ENCODE assay signal across 15 cellular contexts in genomic region chr5:1672396-1672795, GRCh38.
"Had no signal": no experiment of that assay in that cellular context is flagged by ENCODE, and none has a peak within 500 bp of the region (broad histone marks: within the 10 kb centered on the region; RNA-seq: fewer than 3 reads in every experiment).

No MANE protein-coding gene starts in this region.

- FAIRE-seq: bronchial epithelial cell, keratinocyte had no signal

- H3K27ac Mint-ChIP-seq: activated CD8-positive, alpha-beta T cell treated with anti-CD3 and anti-CD28 coated beads, Interleukin-2, amount 10 ng/mL, durations not matched to agents 7 days and 5 days; activated T-helper 1 cell treated with anti-CD3 and anti-CD28 coated beads, Interleukin-12 subunit alpha, Interleukin-12 subunit beta, Interleukin-2, Interleukin-4 antibody, amounts not matched to agents 30 ng/mL and 10 ng/mL and 1 ng/mL, durations not matched to agents 14 hours and 24 hours and 36 hours; mesothelial cell of epicardium; stimulated activated memory B cell treated with anti-CD40 and anti-IgM and Interleukin-4, amounts not matched to agents 10 μg/mL and 1 μg/mL and 100 μg/mL, for 72 hours had no signal

- H3K9me3 Mint-ChIP-seq: activated T-helper 1 cell treated with anti-CD3 and anti-CD28 coated beads, Interleukin-12 subunit alpha, Interleukin-12 subunit beta, Interleukin-2, Interleukin-4 antibody, amounts not matched to agents 30 ng/mL and 10 ng/mL and 1 ng/mL, durations not matched to agents 14 hours and 24 hours and 36 hours; stimulated activated memory B cell treated with anti-CD40 and anti-IgM and Interleukin-4, amounts not matched to agents 10 μg/mL and 1 μg/mL and 100 μg/mL, for 72 hours had no signal

- ATAC-seq: activated CD8-positive, alpha-beta T cell treated with anti-CD3 and anti-CD28 coated beads, Interleukin-2, amount 10 ng/mL, durations not matched to agents 7 days and 5 days; left ventricle myocardium superior; stimulated activated memory B cell treated with anti-CD40 and anti-IgM and Interleukin-4, amounts not matched to agents 10 μg/mL and 1 μg/mL and 100 μg/mL, for 72 hours had no signal

- H3K4me3 ChIP-seq: ascending aorta, heart left ventricle, smooth muscle cell had no signal

- H3K36me3 Mint-ChIP-seq: mesothelial cell of epicardium; stimulated activated memory B cell treated with anti-CD40 and anti-IgM and Interleukin-4, amounts not matched to agents 10 μg/mL and 1 μg/mL and 100 μg/mL, for 72 hours had no signal

- H3K36me3 ChIP-seq: ascending aorta, heart left ventricle had no signal

- H3K4me1 ChIP-seq: ascending aorta had no signal

- DNase-seq: activated CD8-positive, alpha-beta memory T cell treated with anti-CD3 and anti-CD28 coated beads, Interleukin-2, amount 50 U/mL, for 48 hours; activated CD8-positive, alpha-beta T cell treated with anti-CD3 and anti-CD28 coated beads, Interleukin-2, amount 10 ng/mL, durations not matched to agents 7 days and 5 days; activated naive CD4-positive, alpha-beta T cell; foreskin melanocyte; left ventricle myocardium superior; substantia nigra; trophoblast cell had no signal

- H3K4me3 Mint-ChIP-seq: activated CD8-positive, alpha-beta T cell treated with anti-CD3 and anti-CD28 coated beads, Interleukin-2, amount 10 ng/mL, durations not matched to agents 7 days and 5 days; activated T-helper 1 cell treated with anti-CD3 and anti-CD28 coated beads, Interleukin-12 subunit alpha, Interleukin-12 subunit beta, Interleukin-2, Interleukin-4 antibody, amounts not matched to agents 30 ng/mL and 10 ng/mL and 1 ng/mL, durations not matched to agents 14 hours and 24 hours and 36 hours; mesothelial cell of epicardium; stimulated activated memory B cell treated with anti-CD40 and anti-IgM and Interleukin-4, amounts not matched to agents 10 μg/mL and 1 μg/mL and 100 μg/mL, for 72 hours had no signal

- H3K27ac ChIP-seq: ascending aorta, heart left ventricle had no signal

- H3K4me2 ChIP-seq: smooth muscle cell had no signal
